ENCODE assay signal across 20 cellular contexts in genomic region chr2:229492034-229492433, GRCh38.
"Had no signal": no experiment of that assay in that cellular context is flagged by ENCODE, and none has a peak within 500 bp of the region (broad histone marks: within the 10 kb centered on the region; RNA-seq: fewer than 3 reads in every experiment).

No MANE protein-coding gene starts in this region.

- H3K9me3 Mint-ChIP-seq: activated T-helper 2 cell treated with anti-CD3 and anti-CD28 coated beads, Interferon-gamma antibody, Interleukin-2, Interleukin-4, amounts not matched to agents 10 μg/mL and 5 μg/mL and 100 μg/mL, durations not matched to agents 14 hours and 24 hours and 36 hours had no signal

- H2AFZ ChIP-seq: parathyroid adenoma had no signal

- H3K27ac ChIP-seq: adrenal gland, body of pancreas, esophagus muscularis mucosa, left ventricle myocardium inferior, parathyroid adenoma, thyroid gland had no signal

- H3K4me3 Mint-ChIP-seq: activated naive CD4-positive, alpha-beta T cell treated with anti-CD3 and anti-CD28 coated beads, Interleukin-2, amount 50 U/mL, for 24 hours; central memory CD8-positive, alpha-beta T cell; memory B cell; naive thymus-derived CD4-positive, alpha-beta T cell; stimulated activated naive B cell treated with anti-CD40 and anti-IgM and Interleukin-4, amounts not matched to agents 10 μg/mL and 1 μg/mL and 100 μg/mL, for 72 hours had no signal

- FAIRE-seq: urothelium cell line had no signal

- H3K4me1 Mint-ChIP-seq: activated naive CD4-positive, alpha-beta T cell treated with anti-CD3 and anti-CD28 coated beads, Interleukin-2, amount 50 U/mL, for 24 hours; central memory CD8-positive, alpha-beta T cell; memory B cell; naive thymus-derived CD4-positive, alpha-beta T cell; stimulated activated naive B cell treated with anti-CD40 and anti-IgM and Interleukin-4, amounts not matched to agents 10 μg/mL and 1 μg/mL and 100 μg/mL, for 72 hours had no signal

- H3K79me2 ChIP-seq: parathyroid adenoma had no signal

- H3K4me3 ChIP-seq: adrenal gland, body of pancreas, esophagus muscularis mucosa, left ventricle myocardium inferior, mucosa of descending colon, thyroid gland had no signal

- H3K9ac ChIP-seq: parathyroid adenoma had no signal

- DNase-seq: activated CD4-positive, alpha-beta T cell treated with anti-CD3 and anti-CD28 coated beads, Interleukin-2, amount 50 U/mL, for 4 hours; activated CD4-positive, CD25-positive, alpha-beta regulatory T cell treated with anti-CD3 and anti-CD28 coated beads, Interleukin-2, amount 50 U/mL, for 72 hours; adrenal gland; body of pancreas; cortex of kidney; effector CD4-positive, alpha-beta T cell; hippocampal formation; left ventricle myocardium inferior; mucosa of descending colon; naive thymus-derived CD4-positive, alpha-beta T cell; stimulated activated CD4-positive, alpha-beta T cell treated with anti-CD3 and anti-CD28 coated beads, Interleukin-2, amount 100 ng/mL, for 48 hours; stimulated activated naive B cell treated with anti-CD40 and anti-IgM and Interleukin-4, amounts not matched to agents 10 μg/mL and 1 μg/mL and 100 μg/mL, for 72 hours; thyroid gland had no signal

- H3K4me1 ChIP-seq: adrenal gland, body of pancreas, esophagus muscularis mucosa, left ventricle myocardium inferior, parathyroid adenoma, thyroid gland had no signal

- H3K27ac Mint-ChIP-seq: activated naive CD4-positive, alpha-beta T cell treated with anti-CD3 and anti-CD28 coated beads, Interleukin-2, amount 50 U/mL, for 24 hours; activated T-helper 2 cell treated with anti-CD3 and anti-CD28 coated beads, Interferon-gamma antibody, Interleukin-2, Interleukin-4, amounts not matched to agents 10 μg/mL and 5 μg/mL and 100 μg/mL, durations not matched to agents 14 hours and 24 hours and 36 hours; memory B cell; stimulated activated naive B cell treated with anti-CD40 and anti-IgM and Interleukin-4, amounts not matched to agents 10 μg/mL and 1 μg/mL and 100 μg/mL, for 72 hours had no signal

- H3K27me3 Mint-ChIP-seq: stimulated activated naive B cell treated with anti-CD40 and anti-IgM and Interleukin-4, amounts not matched to agents 10 μg/mL and 1 μg/mL and 100 μg/mL, for 72 hours had no signal

- H3K27me3 ChIP-seq: adrenal gland, body of pancreas, esophagus muscularis mucosa, thyroid gland had no signal

- H3K36me3 ChIP-seq: adrenal gland, esophagus muscularis mucosa, left ventricle myocardium inferior, thyroid gland had no signal

- H3K36me3 Mint-ChIP-seq: activated naive CD4-positive, alpha-beta T cell treated with anti-CD3 and anti-CD28 coated beads, Interleukin-2, amount 50 U/mL, for 24 hours; naive thymus-derived CD4-positive, alpha-beta T cell; stimulated activated naive B cell treated with anti-CD40 and anti-IgM and Interleukin-4, amounts not matched to agents 10 μg/mL and 1 μg/mL and 100 μg/mL, for 72 hours had no signal

- H3K9me3 ChIP-seq: adrenal gland, body of pancreas, mucosa of descending colon, thyroid gland had no signal
